Comparison of ENCODE assay signal across 1 cellular context in the genomic region with DNA sequence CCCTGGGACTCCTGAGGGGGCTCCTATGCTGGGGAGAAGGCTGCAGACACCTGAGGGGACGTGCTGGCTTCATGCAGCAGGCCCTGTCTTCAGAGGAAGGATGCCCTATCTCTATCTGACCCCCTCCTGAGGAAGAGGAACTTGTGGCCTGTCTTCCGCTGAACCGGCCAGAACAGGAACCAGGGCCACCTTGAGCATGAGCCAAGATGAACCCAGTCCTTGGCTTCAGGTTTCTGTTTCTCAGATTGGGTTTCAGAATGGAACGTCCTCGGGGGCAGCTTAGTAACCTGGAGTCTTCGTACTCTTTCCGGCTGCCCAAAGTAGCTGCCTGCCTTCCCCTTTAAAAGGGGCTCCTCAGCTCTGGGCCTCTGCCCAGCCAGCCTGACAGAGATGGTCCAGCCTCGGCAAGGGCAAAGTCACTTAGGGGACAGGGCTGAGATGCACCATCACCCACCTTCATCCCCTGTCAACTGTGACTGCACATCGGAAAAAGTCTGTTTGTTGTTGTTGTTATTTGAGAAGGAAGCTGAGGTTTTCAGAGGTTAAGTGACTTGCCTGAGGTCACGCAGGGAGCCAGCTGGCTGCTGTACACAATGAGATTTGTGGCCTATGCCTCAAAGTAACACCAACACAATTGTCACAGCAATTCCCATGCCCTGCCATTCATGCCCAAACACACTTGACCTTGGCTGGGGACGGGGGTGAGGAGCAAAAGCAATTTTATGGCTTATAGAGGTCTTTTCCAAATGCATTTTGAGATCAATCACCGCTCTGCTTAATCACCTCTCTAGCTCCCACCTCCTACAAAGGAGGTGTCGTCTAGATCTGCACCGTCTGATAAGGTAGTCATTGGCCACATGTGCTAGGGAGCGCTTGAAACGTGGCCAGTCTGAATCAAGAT.
TF ChIP-seq lines count a peak whose summit lies in the region.

No MANE protein-coding gene starts in this region.

TF ChIP-seq in GM12878, 131 proteins besides CTCF, POLR2A, EP300 and RAD21 (continued from another document):
- TF ChIP-seq REST (IDR thresholded peaks at IDR 0.05; ENCODE audit: low read depth, low read length) (no peak), CHD2 (IDR thresholded peaks at IDR 0.05; ENCODE audit: borderline replicate concordance, low read depth, low read length) (peak; percentile 70; the same call in 1 of the 2 replicates), POLR2AphosphoS5 (IDR thresholded peaks at IDR 0.05; ENCODE audit: low read length) (peak; percentile 65), USF1 (IDR thresholded peaks at IDR 0.05; ENCODE audit: borderline replicate concordance, extremely low read length, insufficient read depth, low read depth, low read length) (no peak), FOXK2 (IDR thresholded peaks at IDR 0.05) (peak; percentile 82; the same call in 1 of the 2 replicates), ATF7 (IDR thresholded peaks at IDR 0.05; ENCODE audit: low read depth) (peak; percentile 72), TBL1XR1 (IDR thresholded peaks at IDR 0.05; ENCODE audit: low read depth, low read length) (peak; percentile 79), EED (IDR thresholded peaks at IDR 0.05; ENCODE audit: low read depth) (peak; percentile 67; the same call in 1 of the 2 replicates), CBX3 (IDR thresholded peaks at IDR 0.05; ENCODE audit: borderline replicate concordance, low read depth) (no peak), RB1 (IDR thresholded peaks at IDR 0.05; ENCODE audit: borderline replicate concordance) (peak; percentile 30; the same call in 1 of the 2 replicates), ZBED1 (IDR thresholded peaks at IDR 0.05; ENCODE audit: borderline replicate concordance) (peak; percentile 81; the same call in 1 of the 2 replicates), NBN (IDR thresholded peaks at IDR 0.05) (peak; percentile 90), EZH2 (IDR thresholded peaks at IDR 0.05; ENCODE audit: borderline replicate concordance, control insufficient read depth, low read depth, low read length) (no peak)
